Comparison of ENCODE assay signal across 25 cellular contexts in the genomic region with DNA sequence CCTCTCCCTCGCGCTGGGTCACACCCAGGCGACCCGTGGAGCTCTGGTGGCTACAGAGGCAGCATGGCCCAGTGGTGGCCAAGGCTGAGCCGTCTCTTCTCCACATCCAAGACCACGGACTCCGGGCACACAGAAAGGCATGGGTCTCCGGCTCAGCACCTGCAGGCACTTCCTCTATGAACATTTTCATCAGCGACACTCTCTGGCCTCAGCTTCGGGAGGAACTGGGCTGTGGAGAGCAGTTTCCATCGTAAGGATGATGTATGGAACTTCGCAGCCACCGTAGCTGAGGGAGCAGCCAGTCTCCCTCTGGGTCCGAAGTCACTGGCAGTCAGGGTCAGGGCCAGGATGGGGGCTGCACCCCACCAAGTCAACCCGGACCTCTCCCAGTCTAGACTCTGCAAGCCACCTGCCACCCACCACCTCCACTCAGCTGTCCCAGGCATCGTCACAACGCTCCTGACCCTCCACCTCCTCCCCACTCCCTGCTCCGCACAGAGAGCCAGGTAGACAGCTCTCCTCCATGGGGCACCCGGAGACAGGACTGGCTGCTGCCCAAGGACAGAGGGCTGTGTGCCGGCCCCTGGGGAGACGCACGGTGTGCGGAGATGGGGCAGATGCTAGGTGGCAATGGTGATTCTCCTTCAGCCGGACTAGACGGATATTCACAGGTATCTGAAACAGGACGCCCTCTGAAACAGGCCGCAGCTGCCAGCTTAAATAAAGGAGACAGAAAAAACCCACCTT. TPM values are rescaled to one million over a fixed set of nuclear protein-coding genes. Genes with fewer than 3 reads are reported as not detected.
"Had no signal": no experiment of that assay in that cellular context is flagged by ENCODE, and none has a peak within 500 bp of the region (broad histone marks: within the 10 kb centered on the region; RNA-seq: fewer than 3 reads in every experiment).

No MANE protein-coding gene starts in this region.

- H3K27ac ChIP-seq: colonic mucosa, hepatocyte, ovary, right atrium auricular region, sigmoid colon, stomach, thoracic aorta had no signal

- H3K36me3 ChIP-seq: colonic mucosa, ovary, thoracic aorta had no signal

- H3K27me3 ChIP-seq: colonic mucosa, hepatocyte, ovary, right atrium auricular region, sigmoid colon, stomach had no signal

- H2AFZ ChIP-seq: hepatocyte had no signal

- H3K9me3 ChIP-seq: colonic mucosa, ovary, right atrium auricular region, sigmoid colon, stomach, thoracic aorta had no signal

- H3K4me3 ChIP-seq: colonic mucosa, hepatocyte, ovary, right atrium auricular region, sigmoid colon, skin epidermis, stomach, thoracic aorta had no signal

- H3K9me3 Mint-ChIP-seq: naive thymus-derived CD8-positive, alpha-beta T cell had no signal

- H3K4me3 Mint-ChIP-seq: naive thymus-derived CD8-positive, alpha-beta T cell had no signal

- H3K27me3 Mint-ChIP-seq: naive thymus-derived CD8-positive, alpha-beta T cell; stimulated activated naive B cell treated with anti-CD40 and anti-IgM and Interleukin-4, amounts not matched to agents 10 μg/mL and 1 μg/mL and 100 μg/mL, for 72 hours had no signal

- H3K4me2 ChIP-seq: hepatocyte had no signal

- ATAC-seq: naive thymus-derived CD8-positive, alpha-beta T cell; stimulated activated naive B cell treated with anti-CD40 and anti-IgM and Interleukin-4, amounts not matched to agents 10 μg/mL and 1 μg/mL and 100 μg/mL, for 72 hours had no signal

- H3K4me1 ChIP-seq: colonic mucosa, sigmoid colon had no signal

- DNase-seq: colonic mucosa; dermis blood vessel endothelial cell; foreskin melanocyte; head of caudate nucleus; kidney glomerular epithelial cell; naive thymus-derived CD8-positive, alpha-beta T cell; ovary; sigmoid colon; stimulated activated CD4-positive, alpha-beta T cell treated with anti-CD3 and anti-CD28 coated beads, Interleukin-2, amount 100 ng/mL, for 24 hours; stimulated activated CD4-positive, alpha-beta T cell treated with anti-CD3 and anti-CD28 coated beads, Interleukin-4, amount 100 ng/mL, for 4 hours; stimulated activated naive B cell treated with anti-CD40 and anti-IgM and Interleukin-4, amounts not matched to agents 10 μg/mL and 1 μg/mL and 100 μg/mL, for 72 hours; stomach; trophoblast cell had no signal

RNA-seq across cellular contexts. Expression of a gene that starts 31.0 kb away (rescaled TPM):
- total RNA-seq: colonic mucosa; dermis blood vessel endothelial cell; hepatocyte; liver; lung microvascular endothelial cell; mesenteric fat pad; mononuclear cell; naive thymus-derived CD8-positive, alpha-beta T cell; ovary; posterior vena cava; sigmoid colon; stomach; thoracic aorta; urinary bladder had no signal
- polyA plus RNA-seq: esophagus; hepatocyte; liver; naive thymus-derived CD8-positive, alpha-beta T cell; neural cell; ovary; sigmoid colon; stomach; urinary bladder had no signal
